8 cellular contexts compared by ENCODE assay signal in the genomic region with DNA sequence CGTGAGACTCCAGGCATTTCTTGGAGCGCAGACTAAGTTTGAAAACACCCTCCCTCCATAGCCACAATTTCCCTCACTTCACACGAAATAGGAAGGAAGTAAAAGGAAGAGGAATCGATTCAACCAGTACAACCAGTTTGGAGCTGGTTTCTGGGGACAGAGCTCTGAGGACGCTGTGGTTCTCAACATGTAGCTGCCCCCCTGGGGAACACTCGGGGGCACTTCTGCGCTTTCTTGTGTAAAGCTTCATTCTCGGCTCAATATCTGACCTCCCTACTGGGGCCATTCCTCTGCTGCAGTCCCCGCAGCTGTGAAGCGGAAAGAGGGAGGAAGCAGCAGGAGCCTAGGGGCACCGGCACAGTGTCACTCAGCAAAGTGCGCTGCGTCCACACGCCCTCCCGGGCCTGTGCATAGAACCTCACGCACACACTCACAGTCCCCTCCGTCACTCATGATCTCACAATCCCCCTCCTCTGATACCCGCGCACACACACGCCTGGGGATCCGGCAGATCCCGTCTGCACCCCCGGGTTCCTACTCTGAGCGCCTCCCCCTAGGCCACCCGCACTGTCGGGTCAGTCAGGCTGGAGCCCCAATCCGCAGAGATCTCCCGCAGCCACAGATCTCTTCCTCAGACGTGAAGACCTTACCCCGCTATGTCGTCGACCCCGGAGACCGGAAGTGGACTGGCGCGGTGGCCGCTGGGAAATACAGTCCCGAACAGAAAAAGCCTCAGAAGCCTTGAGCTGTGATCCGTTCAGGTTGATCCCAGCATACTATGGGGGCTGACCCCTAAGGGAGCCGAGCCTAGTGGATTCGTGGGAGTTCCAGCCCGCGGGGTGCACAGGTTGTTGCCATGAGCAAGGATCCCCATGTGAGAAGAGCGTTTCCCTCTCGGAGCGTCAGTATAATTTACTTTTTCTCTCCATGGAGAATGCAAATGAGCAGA. TPM values are rescaled to one million over a fixed set of nuclear protein-coding genes. Genes with fewer than 3 reads are reported as not detected.
A peak's percentile ranks its signal among the peaks of the same experiment; 100 is the strongest.
DNase-seq lines count a peak whose midpoint lies in the region; ATAC-seq and TF ChIP-seq lines count a peak whose summit lies in the region.

ZNF780A (minus strand) TSS at position 688 of the 949 bp plus-strand sequence. CDS start 6,190 bp downstream, outside the sequence.

- H3K27ac Mint-ChIP-seq in nephron progenitor cell = peak within 1 kb of the TSS; percentile 99
- H3K27ac Mint-ChIP-seq in stimulated activated naive CD8-positive, alpha-beta T cell treated with anti-CD3 and anti-CD28 coated beads, Interleukin-15, Interleukin-2, amounts not matched to agents 100 ng/mL and 50 ng/mL, for 24 hours = peak within 1 kb of the TSS; percentile 99

- TF ChIP-seq CTCF in foreskin fibroblast (IDR thresholded peaks at IDR 0.05; ENCODE audit: low read depth, low read length) (no peak), nephron progenitor cell (IDR thresholded peaks at IDR 0.05) (no peak)

- H3K9me3 ChIP-seq in SJSA1 (replicated peaks) = no peaks in the 10 kb centered on the region

- peak; percentile 68 for ATAC-seq in GM21786 (IDR thresholded peaks at IDR 0.05; ENCODE audit: unreplicated experiment)

- H3K4me1 Mint-ChIP-seq in nephron progenitor cell = peaks cover 22% of the 10 kb centered on the region
- H3K4me1 Mint-ChIP-seq in stimulated activated naive CD8-positive, alpha-beta T cell treated with anti-CD3 and anti-CD28 coated beads, Interleukin-15, Interleukin-2, amounts not matched to agents 100 ng/mL and 50 ng/mL, for 24 hours (ENCODE audit: low read depth) = peaks cover 36% of the 10 kb centered on the region

- 0 out of 2 replicates have a peak, but pooled peaks cover 5% of the 10 kb centered on the region for H3K4me1 ChIP-seq in SJSA1 (replicated peaks)

- H3K27ac ChIP-seq in SJSA1 = peak within 1 kb of the TSS; percentile 78

- H3K27me3 ChIP-seq in SJSA1 (replicated peaks) = no peaks in the 10 kb centered on the region

- peak within 1 kb of the TSS; percentile 100 for H3K4me3 Mint-ChIP-seq in nephron progenitor cell
- peak within 1 kb of the TSS; percentile 100 for H3K4me3 Mint-ChIP-seq in stimulated activated naive CD8-positive, alpha-beta T cell treated with anti-CD3 and anti-CD28 coated beads, Interleukin-15, Interleukin-2, amounts not matched to agents 100 ng/mL and 50 ng/mL, for 24 hours

- H3K36me3 ChIP-seq in SJSA1 = peaks cover 3% of the 10 kb centered on the region; the same call in 1 of the 2 replicates

- H3K4me3 ChIP-seq in SJSA1 = peak within 1 kb of the TSS; percentile 75
- H3K4me3 ChIP-seq in foreskin fibroblast (ENCODE audit: low read depth in 1 of 2, low read length in 2 of 2) = peak within 1 kb of the TSS; percentile 81 to 90

- peaks cover 19% of the 10 kb centered on the region for H3K27me3 Mint-ChIP-seq in nephron progenitor cell (ENCODE audit: low read depth, poor library complexity)
- peaks cover 12% of the 10 kb centered on the region for H3K27me3 Mint-ChIP-seq in stimulated activated naive CD8-positive, alpha-beta T cell treated with anti-CD3 and anti-CD28 coated beads, Interleukin-15, Interleukin-2, amounts not matched to agents 100 ng/mL and 50 ng/mL, for 24 hours

- H3K9me3 Mint-ChIP-seq in nephron progenitor cell = peaks cover 44% of the 10 kb centered on the region
- H3K9me3 Mint-ChIP-seq in stimulated activated naive CD8-positive, alpha-beta T cell treated with anti-CD3 and anti-CD28 coated beads, Interleukin-15, Interleukin-2, amounts not matched to agents 100 ng/mL and 50 ng/mL, for 24 hours = no peaks in the 10 kb centered on the region

- H3K36me3 Mint-ChIP-seq in nephron progenitor cell (ENCODE audit: low read depth) = peaks cover 35% of the 10 kb centered on the region
- H3K36me3 Mint-ChIP-seq in stimulated activated naive CD8-positive, alpha-beta T cell treated with anti-CD3 and anti-CD28 coated beads, Interleukin-15, Interleukin-2, amounts not matched to agents 100 ng/mL and 50 ng/mL, for 24 hours (ENCODE audit: low read depth) = peaks cover 22% of the 10 kb centered on the region

- DNase-seq in DMS114 treated with DMSO at 0.1 percent for 48 hours (lab: John Stamatoyannopoulos, UW; ENCODE audit: unreplicated experiment) = peak; percentile 81
- DNase-seq in M059J (ENCODE audit: low read depth) = peak; percentile 72
- peak; percentile 73 to 75 for DNase-seq in SJSA1 (ENCODE audit: low read depth in 1 of 2, low spot score in 2 of 2)
- peak; percentile 67 for DNase-seq in activated gamma-delta T cell treated with anti-CD3 and anti-CD28 coated beads, Interleukin-2, amount 50 U/mL, for 16 hours (ENCODE audit: low read depth)
- peak; percentile 37 to 78 for DNase-seq in foreskin fibroblast
- peak; percentile 75 for DNase-seq in nephron progenitor cell

RNA-seq across cellular contexts. Expression of gene ZNF780A, which starts in this region (rescaled TPM):
- total RNA-seq in M059J (2014; rRNA removed; shearing (Covaris generic)) = 5.8 and 10.3 TPM in 2 replicates
- total RNA-seq in SJSA1 (2014; rRNA removed; shearing (Covaris generic)) = 19.0 and 20.1 TPM in 2 replicates

Comparison
In these comparisons a context has a peak if more than half of its experiments do, and no peak if none do; other contexts are left out.
1. Peak in every context shown above with its lines: DNase-seq, ATAC-seq, H3K4me3 ChIP-seq and H3K27ac ChIP-seq.